In genomic region chr19:13214036-13214730, GRCh38 we compare ENCODE assay signal across 15 cellular contexts.
A peak's percentile ranks its signal among the peaks of the same experiment; 100 is the strongest.
DNase-seq lines count a peak whose midpoint lies in the region; ATAC-seq and TF ChIP-seq lines count a peak whose summit lies in the region.
"Had no signal": no experiment of that assay in that cellular context is flagged by ENCODE, and none has a peak within 500 bp of the region (broad histone marks: within the 10 kb centered on the region; RNA-seq: fewer than 3 reads in every experiment).

No MANE protein-coding gene starts in this region.

- H3K36me3 Mint-ChIP-seq in stimulated activated naive CD8-positive, alpha-beta T cell treated with anti-CD3 and anti-CD28 coated beads, Interleukin-15, Interleukin-2, amounts not matched to agents 100 ng/mL and 50 ng/mL, for 24 hours (ENCODE audit: low read depth) = no peaks in the 10 kb centered on the region
- H3K36me3 Mint-ChIP-seq in endodermal cell (ENCODE audit: low read depth) = no peaks in the 10 kb centered on the region
- H3K36me3 Mint-ChIP-seq: CD14-positive monocyte; CD8-positive, alpha-beta T cell had no signal

- no peaks in the 10 kb centered on the region for H3K9me3 ChIP-seq in endodermal cell (ENCODE audit: control insufficient read depth, low read length)
- H3K9me3 ChIP-seq in spleen = no peaks in the 10 kb centered on the region
- H3K9me3 ChIP-seq: HAP-1 had no signal

- 90 to 93% methylated on average over 14 to 19 of the region's 19 CpGs for WGBS in endodermal cell (ENCODE audit: insufficient coverage in 1 of 2, insufficient read length in 1 of 2), 2 experiments
- WGBS in spleen, 5 donors = 87 to 95% (median 92%) methylated on average over 16 to 19 of the region's 19 CpGs

- DNase-seq in DMS 273 (lab: John Stamatoyannopoulos, UW; ENCODE audit: unreplicated experiment) (peak; percentile 47), DMS 273 treated with DMSO at 0.1 percent for 48 hours (lab: John Stamatoyannopoulos, UW) (no peak), endodermal cell (peak; percentile 43), spleen (no peak)
- DNase-seq in stimulated activated naive CD8-positive, alpha-beta T cell treated with anti-CD3 and anti-CD28 coated beads, Interleukin-15, Interleukin-2, amounts not matched to agents 100 U/mL and 50 U/mL, for 24 hours = no peak
- DNase-seq: CD8-positive, alpha-beta T cell; COR-L47; DMS53; GM23248 had no signal

- no peak overlapping the region for H3K9ac ChIP-seq in endodermal cell (ENCODE audit: extremely low read depth, low read length, poor library complexity, severe bottlenecking)
- H3K9ac ChIP-seq: GM23248 had no signal

- peaks cover 32% of the 10 kb centered on the region for H3K4me1 Mint-ChIP-seq in stimulated activated naive CD8-positive, alpha-beta T cell treated with anti-CD3 and anti-CD28 coated beads, Interleukin-15, Interleukin-2, amounts not matched to agents 100 ng/mL and 50 ng/mL, for 24 hours (ENCODE audit: low read depth)
- H3K4me1 Mint-ChIP-seq in endodermal cell = peaks cover 11% of the 10 kb centered on the region

- H3K27ac ChIP-seq in endodermal cell (ENCODE audit: low read depth, low read length) = no peak overlapping the region
- H3K27ac ChIP-seq in spleen = no peak overlapping the region
- H3K27ac ChIP-seq: 22Rv1, GM23248 had no signal

- no peak for TF ChIP-seq POLR2A in spleen (IDR thresholded peaks at IDR 0.05)

- H3K4me1 ChIP-seq in endodermal cell (ENCODE audit: control insufficient read depth, insufficient read depth, low read length) (peaks cover 4% of the 10 kb centered on the region), spleen (peaks cover 0 to 42% (median 26%) of the 10 kb centered on the region in 6 donors)
- H3K4me1 ChIP-seq: HAP-1 had no signal

- no peaks in the 10 kb centered on the region for H3K27me3 Mint-ChIP-seq in stimulated activated naive CD8-positive, alpha-beta T cell treated with anti-CD3 and anti-CD28 coated beads, Interleukin-15, Interleukin-2, amounts not matched to agents 100 ng/mL and 50 ng/mL, for 24 hours
- H3K27me3 Mint-ChIP-seq in endodermal cell (ENCODE audit: insufficient read depth) = no peaks in the 10 kb centered on the region

- H3K27ac Mint-ChIP-seq in stimulated activated naive CD8-positive, alpha-beta T cell treated with anti-CD3 and anti-CD28 coated beads, Interleukin-15, Interleukin-2, amounts not matched to agents 100 ng/mL and 50 ng/mL, for 24 hours = peak overlapping the region; percentile 36
- no peak overlapping the region for H3K27ac Mint-ChIP-seq in endodermal cell
- H3K27ac Mint-ChIP-seq: CD8-positive, alpha-beta T cell had no signal

- no peaks in the 10 kb centered on the region for H3K9me3 Mint-ChIP-seq in stimulated activated naive CD8-positive, alpha-beta T cell treated with anti-CD3 and anti-CD28 coated beads, Interleukin-15, Interleukin-2, amounts not matched to agents 100 ng/mL and 50 ng/mL, for 24 hours
- no peaks in the 10 kb centered on the region for H3K9me3 Mint-ChIP-seq in endodermal cell
- H3K9me3 Mint-ChIP-seq: CD8-positive, alpha-beta T cell had no signal

- no peak for ATAC-seq in stimulated activated naive CD8-positive, alpha-beta T cell treated with anti-CD3 and anti-CD28 coated beads, Interleukin-15, Interleukin-2, amounts not matched to agents 100 U/mL and 50 U/mL, for 24 hours
- ATAC-seq in HG03045 (IDR thresholded peaks at IDR 0.05; ENCODE audit: unreplicated experiment) = no peak
- ATAC-seq: CD8-positive, alpha-beta T cell; HepG2 had no signal

- H3K4me3 ChIP-seq in endodermal cell (ENCODE audit: low read length) (no peak overlapping the region), spleen (no peak overlapping the region)
- H3K4me3 ChIP-seq: GM23248, HAP-1 had no signal

- intact Hi-C loops in spleen (cut with DNase I; ENCODE audit: low total_unique reads) = no loop called here

- H3K36me3 ChIP-seq in endodermal cell (ENCODE audit: control insufficient read depth, insufficient read depth, low read length) (no peaks in the 10 kb centered on the region), spleen (no peaks in the 10 kb centered on the region)
- H3K36me3 ChIP-seq: HAP-1 had no signal

- H3K27me3 ChIP-seq in endodermal cell (ENCODE audit: control insufficient read depth, insufficient read depth, low read length, poor library complexity, severe bottlenecking) = no peaks in the 10 kb centered on the region
- H3K27me3 ChIP-seq in spleen (replicated peaks in 1 of 7) = no peaks in the 10 kb centered on the region

- H3K4me3 Mint-ChIP-seq in stimulated activated naive CD8-positive, alpha-beta T cell treated with anti-CD3 and anti-CD28 coated beads, Interleukin-15, Interleukin-2, amounts not matched to agents 100 ng/mL and 50 ng/mL, for 24 hours = no peak overlapping the region
- H3K4me3 Mint-ChIP-seq in endodermal cell = no peak overlapping the region
- H3K4me3 Mint-ChIP-seq: CD14-positive monocyte; CD8-positive, alpha-beta T cell had no signal

- TF ChIP-seq CTCF in endodermal cell (conservative IDR thresholded peaks at IDR 0.05) (no peak), spleen (IDR thresholded peaks at IDR 0.05 in 8 of 11, conservative IDR thresholded peaks at IDR 0.05 in 3 of 11) (no peak)

Comparison
In these comparisons a context has a peak if more than half of its experiments do, and no peak if none do; other contexts are left out.
1. DNase-seq: peak in DMS 273 (single experiment) and endodermal cell (single experiment); none in DMS 273 treated with DMSO at 0.1 percent for 48 hours (single experiment), stimulated activated naive CD8-positive, alpha-beta T cell treated with anti-CD3 and anti-CD28 coated beads, Interleukin-15, Interleukin-2, amounts not matched to agents 100 U/mL and 50 U/mL, for 24 hours (single experiment) and spleen (single experiment).